ENCODE assay signal across 8 cellular contexts in the genomic region with DNA sequence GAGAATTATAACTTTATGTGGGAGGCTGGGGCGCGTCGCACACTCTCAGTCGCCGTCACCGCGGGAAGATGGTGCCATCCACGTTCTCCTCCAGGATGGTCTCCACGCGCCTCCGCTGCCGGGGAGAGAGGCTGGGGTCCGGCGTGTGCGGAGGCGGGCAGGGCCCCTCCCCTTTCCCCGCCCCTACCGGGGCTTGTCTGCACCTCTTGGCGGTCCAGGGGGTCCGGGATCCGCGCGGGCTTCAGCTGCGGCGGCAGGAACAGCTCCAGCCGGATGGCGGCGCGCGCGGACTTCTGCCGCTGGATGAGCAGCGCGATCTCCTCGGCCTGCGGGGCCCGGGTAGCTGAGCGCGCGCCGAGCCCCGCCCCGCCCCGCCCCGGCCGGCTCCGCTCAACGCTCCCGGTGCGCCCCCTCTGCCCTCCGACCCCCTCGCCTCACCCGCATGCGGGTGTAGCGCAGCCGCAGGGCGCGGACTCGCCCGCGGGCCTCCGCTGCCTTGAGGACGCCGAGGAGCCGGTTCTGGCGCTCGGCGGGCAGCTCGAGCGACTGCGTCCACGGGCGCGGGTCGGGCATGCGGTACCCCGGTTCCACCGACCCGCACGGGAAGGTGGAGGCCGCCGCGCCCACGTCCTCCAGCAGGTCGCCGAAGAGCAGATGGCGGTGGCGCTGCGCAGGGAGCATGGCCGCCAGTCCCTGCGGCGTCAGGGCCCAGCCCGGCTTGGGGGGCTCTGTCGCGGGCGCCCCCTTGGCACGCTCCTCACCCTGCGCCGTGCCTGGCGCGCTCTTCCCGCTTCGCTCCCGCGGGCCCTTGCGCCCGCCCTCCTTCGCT. TPM values are rescaled to one million over a fixed set of nuclear protein-coding genes. Genes with fewer than 3 reads are reported as not detected.
A peak's percentile ranks its signal among the peaks of the same experiment; 100 is the strongest.
DNase-seq lines count a peak whose midpoint lies in the region; ATAC-seq and TF ChIP-seq lines count a peak whose summit lies in the region.

No MANE protein-coding gene starts in this region.

- peaks cover 40% of the 10 kb centered on the region for H3K4me1 ChIP-seq in CD8-positive, alpha-beta T cell (ENCODE audit: insufficient read depth, low read length)
- H3K4me1 ChIP-seq in neural progenitor cell (peaks cover 27% of the 10 kb centered on the region), testis (peaks cover 27% of the 10 kb centered on the region)

- POLR2A ChIA-PET in CD8-positive, alpha-beta T cell (lab: Charles Lee) = interaction anchor here (1.0 to 1.6 kb wide), 4 partner anchors 21 to 562 kb away, joined by 3 to 4 read pairs (median 4); partner anchors contain the start of gene TCEA2

- H3K79me2 ChIP-seq in neural progenitor cell (ENCODE audit: low read depth) = no peaks in the 10 kb centered on the region

- peak overlapping the region; percentile 74 for H3K4me3 Mint-ChIP-seq in CD8-positive, alpha-beta T cell
- H3K4me3 Mint-ChIP-seq in neural progenitor cell = peak overlapping the region; percentile 73

- peaks cover 3% of the 10 kb centered on the region for H3K27me3 Mint-ChIP-seq in CD8-positive, alpha-beta T cell (ENCODE audit: low read depth)
- peaks cover 32% of the 10 kb centered on the region for H3K27me3 Mint-ChIP-seq in neural progenitor cell (ENCODE audit: insufficient read depth, low read depth)

- peak overlapping the region; percentile 45 for H3K4me3 ChIP-seq in CD8-positive, alpha-beta T cell (ENCODE audit: low read depth, low read length)
- H3K4me3 ChIP-seq in fibroblast of the aortic adventitia (ENCODE audit: low read depth, low read length) (peak overlapping the region; percentile 58), neural progenitor cell (peak overlapping the region; percentile 61), testis (peak overlapping the region; percentile 47 to 64)

- H3K36me3 Mint-ChIP-seq in CD8-positive, alpha-beta T cell = no peaks in the 10 kb centered on the region
- no peaks in the 10 kb centered on the region for H3K36me3 Mint-ChIP-seq in neural progenitor cell

- intact Hi-C loops in CD8-positive, alpha-beta T cell (cut with DNase I, micrococcal nuclease) = loop anchor here in 1 of 2 experiments (1.0 to 5.0 kb wide), 4 partner anchors 17 to 546 kb away; partner anchors contain the start of genes PCMTD2 and PTK6
- intact Hi-C loops in testis (cut with DNase I; ENCODE audit: low total_unique reads) = no loop called here

- TF ChIP-seq POLR2A in testis (IDR thresholded peaks at IDR 0.05) = no peak

- H3K27ac ChIP-seq in CD8-positive, alpha-beta T cell (ENCODE audit: low read depth, low read length) = no peak overlapping the region
- H3K27ac ChIP-seq in neural progenitor cell = no peak overlapping the region
- H3K27ac ChIP-seq in testis = no peak overlapping the region

- ATAC-seq in CD8-positive, alpha-beta T cell = peak; percentile 37
- ATAC-seq in GM21367 (IDR thresholded peaks at IDR 0.05; ENCODE audit: unreplicated experiment) = no peak

- peaks cover 5% of the 10 kb centered on the region for H3K9me3 Mint-ChIP-seq in CD8-positive, alpha-beta T cell
- H3K9me3 Mint-ChIP-seq in neural progenitor cell = peaks cover 15% of the 10 kb centered on the region

- CTCF ChIA-PET in CD8-positive, alpha-beta T cell (lab: Charles Lee) = interaction anchor here (0.6 to 6.5 kb wide), 14 partner anchors 11 to 298 kb away, joined by 3 to 103 read pairs (median 4); partner anchors contain the start of gene SAMD10

- no peaks in the 10 kb centered on the region for H3K27me3 ChIP-seq in CD8-positive, alpha-beta T cell (ENCODE audit: insufficient read depth, low read length)
- H3K27me3 ChIP-seq in neural progenitor cell = peaks cover 89% of the 10 kb centered on the region
- H3K27me3 ChIP-seq in testis = no peaks in the 10 kb centered on the region

- H3K4me2 ChIP-seq in neural progenitor cell = peak overlapping the region; percentile 97

- H2AFZ ChIP-seq in neural progenitor cell (replicated peaks) = peak overlapping the region; percentile 84

- no peak overlapping the region for H3K9ac ChIP-seq in neural progenitor cell

- H3F3A ChIP-seq in neural progenitor cell (ENCODE audit: low read depth) = peaks cover 52% of the 10 kb centered on the region

- H3K27ac Mint-ChIP-seq in CD8-positive, alpha-beta T cell = no peak overlapping the region
- H3K27ac Mint-ChIP-seq in neural progenitor cell = no peak overlapping the region

- peak; percentile 54 for TF ChIP-seq CTCF in CD8-positive, alpha-beta T cell (IDR thresholded peaks at IDR 0.05)
- TF ChIP-seq CTCF in fibroblast of the aortic adventitia (IDR thresholded peaks at IDR 0.05; ENCODE audit: insufficient read depth, low read length) = peak; percentile 64
- peak; percentile 65 for TF ChIP-seq CTCF in neural progenitor cell (IDR thresholded peaks at IDR 0.05)
- TF ChIP-seq CTCF in testis (IDR thresholded peaks at IDR 0.05) = peak in 2 of 3 experiments; percentile 50 to 65

- 0 to 1% methylated on average over 1 to 69 of the region's 108 CpGs for WGBS in testis, 2 donors

- peak in 6 of 7 experiments; percentile 57 to 79 (median 67) for DNase-seq in CD8-positive, alpha-beta T cell
- DNase-seq in HuH-7 (ENCODE audit: low spot score) (peak; percentile 96), fibroblast of the aortic adventitia (ENCODE audit: low read depth) (peak; percentile 54), neural progenitor cell (ENCODE audit: low spot score) (peak; percentile 94), testis (peak; percentile 79)
- peak; percentile 56 for DNase-seq in activated effector memory CD4-positive, alpha-beta T cell treated with Interleukin-2 at 50 U/mL for 16 hours

- peaks cover 37% of the 10 kb centered on the region for H3K4me1 Mint-ChIP-seq in CD8-positive, alpha-beta T cell (ENCODE audit: low read depth)
- H3K4me1 Mint-ChIP-seq in neural progenitor cell = peaks cover 41% of the 10 kb centered on the region

- peaks cover 19% of the 10 kb centered on the region for H4K20me1 ChIP-seq in neural progenitor cell (ENCODE audit: low read depth)

- H3K9me3 ChIP-seq in CD8-positive, alpha-beta T cell (ENCODE audit: low read length) = no peaks in the 10 kb centered on the region
- H3K9me3 ChIP-seq in neural progenitor cell (ENCODE audit: low read depth) (no peaks in the 10 kb centered on the region), testis (no peaks in the 10 kb centered on the region)

- no peaks in the 10 kb centered on the region for H3K36me3 ChIP-seq in CD8-positive, alpha-beta T cell (ENCODE audit: insufficient read depth, low read length)
- H3K36me3 ChIP-seq in neural progenitor cell (no peaks in the 10 kb centered on the region), testis (ENCODE audit: low read depth, missing control alignments) (no peaks in the 10 kb centered on the region)

TF ChIP-seq in PFSK-1, 5 proteins besides CTCF, POLR2A, EP300 and RAD21:
- TF ChIP-seq TAF1 (IDR thresholded peaks at IDR 0.05; ENCODE audit: borderline replicate concordance, insufficient read depth, low read length) (no peak), FOXP2 (optimal IDR thresholded peaks at IDR 0.05; ENCODE audit: borderline replicate concordance, extremely low read depth, extremely low read length, insufficient read depth) (peak; percentile 43)

RNA-seq across cellular contexts. Expression of gene LKAAEAR1, which starts 0.6 kb away (rescaled TPM):
- under 1 TPM in 1 of 2 experiments, not detected in 1; 0.42 TPM for total RNA-seq in CD8-positive, alpha-beta T cell
- not detected for polyA plus RNA-seq in PFSK-1 (2012; ENCODE audit: insufficient read length, low read depth)
- 0.36 TPM in 1 of 2 replicates, not detected in the other for total RNA-seq in fibroblast of the aortic adventitia (ENCODE audit: low replicate concordance)
- 0.99 TPM in 1 of 2 replicates, not detected in the other for total RNA-seq in neural progenitor cell (ENCODE audit: low replicate concordance)
- 10 to 100 TPM; 45.3 to 89.9 TPM for total RNA-seq in testis
- 6.6 TPM for polyA plus RNA-seq in testis (ENCODE audit: insufficient read depth, low read depth, low replicate concordance)

RNA-seq across cellular contexts. Expression of gene OPRL1, which starts 3.7 kb away (rescaled TPM):
- under 1 TPM; 0.35 to 0.69 TPM for total RNA-seq in CD8-positive, alpha-beta T cell
- 1.2 TPM for polyA plus RNA-seq in PFSK-1 (2012; ENCODE audit: insufficient read length, low read depth)
- total RNA-seq in fibroblast of the aortic adventitia (ENCODE audit: low replicate concordance) = 0.63 and 1.3 TPM in 2 replicates
- total RNA-seq in neural progenitor cell (ENCODE audit: low replicate concordance) = 1.3 and 3.3 TPM in 2 replicates
- 1 to 10 TPM; 6.0 to 7.7 TPM for total RNA-seq in testis
- 9.4 TPM for polyA plus RNA-seq in testis (ENCODE audit: insufficient read depth, low read depth, low replicate concordance)

RNA-seq across cellular contexts. Expression of gene RGS19, which starts 4.3 kb away (rescaled TPM):
- 1 to 10 TPM; 6.9 to 8.1 TPM for total RNA-seq in CD8-positive, alpha-beta T cell
- polyA plus RNA-seq in PFSK-1 (2012; ENCODE audit: insufficient read length, low read depth) = 29.2 TPM
- total RNA-seq in fibroblast of the aortic adventitia (ENCODE audit: low replicate concordance) (4.8 and 9.8 TPM in 2 replicates), neural progenitor cell (ENCODE audit: low replicate concordance) (2.0 and 11.0 TPM in 2 replicates), testis (10 to 100 TPM in 1 of 2 donors, 1 to 10 TPM in 1; 4.4 to 10.4 TPM)
- polyA plus RNA-seq in testis (ENCODE audit: insufficient read depth, low read depth, low replicate concordance) = 7.3 TPM

RNA-seq across cellular contexts. Expression of gene TCEA2, which starts 20.6 kb away (rescaled TPM):
- total RNA-seq in CD8-positive, alpha-beta T cell = 10 to 100 TPM; 18.2 to 18.4 TPM
- polyA plus RNA-seq in PFSK-1 (2012; ENCODE audit: insufficient read length, low read depth) = 79.7 TPM
- total RNA-seq in fibroblast of the aortic adventitia (ENCODE audit: low replicate concordance) (23.5 and 59.4 TPM in 2 replicates), neural progenitor cell (ENCODE audit: low replicate concordance) (23.2 and 51.2 TPM in 2 replicates), testis (100 to 1,000 TPM in 1 of 2 donors, 10 to 100 TPM in 1; 94.5 to 126 TPM)
- 171 TPM for polyA plus RNA-seq in testis (ENCODE audit: insufficient read depth, low read depth, low replicate concordance)

RNA-seq across cellular contexts. Expression of gene NPBWR2, which starts 23.8 kb away (rescaled TPM):
- not detected for total RNA-seq in CD8-positive, alpha-beta T cell
- polyA plus RNA-seq in PFSK-1 (2012; ENCODE audit: insufficient read length, low read depth) = not detected
- total RNA-seq in fibroblast of the aortic adventitia (ENCODE audit: low replicate concordance) (not detected in 2 replicates), neural progenitor cell (ENCODE audit: low replicate concordance) (not detected in 2 replicates), testis (under 1 TPM in 1 of 2 donors, not detected in 1; 0.19 TPM)
- not detected for polyA plus RNA-seq in testis (ENCODE audit: insufficient read depth, low read depth, low replicate concordance)

Comparison
In these comparisons a context has a peak if more than half of its experiments do, and no peak if none do; other contexts are left out.
1. RNA of gene LKAAEAR1, which starts 0.6 kb away (total RNA-seq): 45.3 to 89.9 TPM in testis; 0.42 TPM in CD8-positive, alpha-beta T cell, 0.36 TPM in fibroblast of the aortic adventitia and 0.99 TPM in neural progenitor cell; every median in the first group is over 10 times any median in the second.
2. Peak in every context shown above with its lines, with median percentiles within 50 percentile points of each other: DNase-seq, H3K4me3 ChIP-seq and CTCF ChIP-seq.